9 cellular contexts compared by ENCODE assay signal in the genomic region with DNA sequence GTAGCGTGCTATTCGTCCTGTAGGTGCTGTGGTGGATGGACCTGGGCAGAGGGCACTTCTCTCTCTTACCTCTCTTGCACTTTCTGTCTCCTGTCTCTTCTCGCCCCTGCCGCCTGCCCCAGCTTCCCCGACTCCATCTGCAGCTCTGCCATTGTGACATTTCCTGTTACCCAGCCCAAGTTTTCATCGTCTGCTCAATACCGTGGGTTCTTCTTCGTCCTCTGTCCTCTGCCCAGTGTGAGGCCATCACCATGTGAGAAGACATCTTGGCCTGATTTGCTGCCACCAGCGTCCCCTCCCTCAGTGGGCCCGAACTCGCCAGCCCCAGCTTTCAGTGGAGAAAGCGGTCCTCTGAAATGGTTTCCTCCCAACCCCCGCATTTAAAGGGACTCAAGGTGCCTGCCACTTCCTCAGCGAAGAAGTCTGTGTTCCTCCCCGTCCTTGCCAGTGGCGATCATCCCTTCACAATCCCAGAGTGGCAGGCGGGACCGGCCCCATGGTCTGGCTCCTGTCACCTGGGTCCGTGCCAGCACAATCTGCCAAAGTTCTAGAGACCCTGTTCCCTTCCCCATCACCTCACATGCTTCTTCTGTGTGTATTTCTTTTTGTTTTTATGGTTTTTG. TPM values are rescaled to one million over a fixed set of nuclear protein-coding genes. Genes with fewer than 3 reads are reported as not detected.
DNase-seq lines count a peak whose midpoint lies in the region; ATAC-seq, FAIRE-seq and TF ChIP-seq lines count a peak whose summit lies in the region.
"Had no signal": no experiment of that assay in that cellular context is flagged by ENCODE, and none has a peak within 500 bp of the region (broad histone marks: within the 10 kb centered on the region; RNA-seq: fewer than 3 reads in every experiment).

No MANE protein-coding gene starts in this region.

- H4K20me1 ChIP-seq in OCI-LY1 (ENCODE audit: insufficient read depth, low read length): no peaks in the 10 kb centered on the region

- no peak overlapping the region for H3K27ac ChIP-seq in OCI-LY1 (ENCODE audit: low read depth, low read length, poor library complexity, severe bottlenecking)

- TF ChIP-seq CTCF in OCI-LY1 (IDR thresholded peaks at IDR 0.05; ENCODE audit: low read length): no peak

- H3K4me3 ChIP-seq in OCI-LY1 (ENCODE audit: low read depth, low read length, poor library complexity, severe bottlenecking) (no peak overlapping the region), skeletal muscle satellite cell (ENCODE audit: low read length) (peak overlapping the region; percentile 17)
- H3K4me3 ChIP-seq: skin epidermis had no signal

- no peak overlapping the region for H3K9ac ChIP-seq in OCI-LY1 (ENCODE audit: low read length)
- H3K9ac ChIP-seq in skeletal muscle satellite cell (ENCODE audit: low read depth, low read length): peak overlapping the region; percentile 51

- H3K4me1 ChIP-seq in OCI-LY1 (ENCODE audit: insufficient read depth, low read length, severe bottlenecking) (peaks cover 11% of the 10 kb centered on the region), skeletal muscle satellite cell (ENCODE audit: control insufficient read depth, insufficient read depth, low read length) (peaks cover 48% of the 10 kb centered on the region)

- no peaks in the 10 kb centered on the region for H3K9me2 ChIP-seq in OCI-LY1 (ENCODE audit: low read depth, low read length)

- H2AFZ ChIP-seq in OCI-LY1 (ENCODE audit: low read length): no peak overlapping the region

- intact Hi-C loops in Right ventricle myocardium superior (cut with DNase I): loop anchor here (10.0 kb wide), 1 partner anchor 385 kb away; no protein-coding TSS in a partner anchor

- H3K4me2 ChIP-seq in OCI-LY1 (ENCODE audit: low read length) (peak overlapping the region; percentile 34; the same call in 1 of the 2 replicates), skeletal muscle satellite cell (ENCODE audit: low read length) (peak overlapping the region; percentile 59)

- FAIRE-seq in GM19239 (lab: Jason Lieb, UNC): no peak

- H3F3A ChIP-seq in OCI-LY1 (ENCODE audit: insufficient read depth, low read length): no peaks in the 10 kb centered on the region

- H3K27me3 ChIP-seq in OCI-LY1 (ENCODE audit: insufficient read depth, low read length) (peaks cover 3% of the 10 kb centered on the region; the same call in 1 of the 2 replicates), skeletal muscle satellite cell (ENCODE audit: control insufficient read depth, insufficient read depth, low read length) (no peaks in the 10 kb centered on the region)

- H3K36me3 ChIP-seq in OCI-LY1 (ENCODE audit: insufficient read depth, low read length): no peaks in the 10 kb centered on the region
- H3K36me3 ChIP-seq in skeletal muscle satellite cell (ENCODE audit: insufficient read depth, low read length): peaks cover 26% of the 10 kb centered on the region

- no peaks in the 10 kb centered on the region for H3K9me3 ChIP-seq in OCI-LY1 (ENCODE audit: low read length)
- H3K9me3 ChIP-seq in skeletal muscle satellite cell (replicated peaks; ENCODE audit: low read length): no peaks in the 10 kb centered on the region

- no peaks in the 10 kb centered on the region for H3K79me2 ChIP-seq in OCI-LY1 (ENCODE audit: insufficient read depth, low read length)

- ATAC-seq in GM21447 (IDR thresholded peaks at IDR 0.05; ENCODE audit: unreplicated experiment) (peak; percentile 10), Right ventricle myocardium superior (ENCODE audit: poor library complexity) (no peak)

- DNase-seq in effector CD4-positive, alpha-beta T cell: peak; percentile 6
- DNase-seq in activated CD4-positive, CD25-positive, alpha-beta regulatory T cell (lab: John Stamatoyannopoulos, UW): no peak
- DNase-seq in Right ventricle myocardium superior: no peak
- DNase-seq in stimulated activated CD4-positive, alpha-beta T cell treated with anti-CD3 and anti-CD28 coated beads, Interleukin-12 subunit alpha, Interleukin-12 subunit beta, amount 100 ng/mL, for 4 hours: no peak
- no peak for DNase-seq in GM19239 (ENCODE audit: insufficient read length, low spot score)

RNA-seq across cellular contexts. Expression of a gene that starts 18.0 kb away (rescaled TPM):
- 72.5 and 81.7 TPM in 2 replicates for total RNA-seq in skeletal muscle satellite cell (2012; rRNA removed)
- 59.9 TPM for total RNA-seq in Right ventricle myocardium superior

RNA-seq across cellular contexts. Expression of a gene that starts 44.5 kb away (rescaled TPM):
- total RNA-seq in skeletal muscle satellite cell (2012; rRNA removed): 40.0 and 47.7 TPM in 2 replicates
- total RNA-seq in Right ventricle myocardium superior: 39.8 TPM

RNA-seq across cellular contexts. Expression of a gene that starts 44.8 kb away (rescaled TPM):
- 10.6 and 14.4 TPM in 2 replicates for total RNA-seq in skeletal muscle satellite cell (2012; rRNA removed)
- total RNA-seq in Right ventricle myocardium superior: 9.0 TPM
